ENCODE assay signal across 23 cellular contexts in genomic region chr12:89945123-89945522, GRCh38.
"Had no signal": no experiment of that assay in that cellular context is flagged by ENCODE, and none has a peak within 500 bp of the region (broad histone marks: within the 10 kb centered on the region; RNA-seq: fewer than 3 reads in every experiment).

No MANE protein-coding gene starts in this region.

- H3K36me3 Mint-ChIP-seq: activated naive CD4-positive, alpha-beta T cell treated with anti-CD3 and anti-CD28 coated beads, Interleukin-2, amount 50 U/mL, for 72 hours; WTC11 had no signal

- H3K27ac Mint-ChIP-seq: activated CD4-positive, alpha-beta T cell treated with anti-CD3 and anti-CD28 coated beads, Interleukin-2, amount 10 ng/mL, durations not matched to agents 24 days and 14 days; activated naive CD4-positive, alpha-beta T cell treated with anti-CD3 and anti-CD28 coated beads, Interleukin-2, amount 50 U/mL, for 72 hours; activated naive CD8-positive, alpha-beta T cell treated with anti-CD3 and anti-CD28 coated beads, Interleukin-2, amount 50 U/mL, for 24 hours; WTC11 had no signal

- H3K9me3 Mint-ChIP-seq: activated CD4-positive, alpha-beta T cell treated with anti-CD3 and anti-CD28 coated beads, Interleukin-2, amount 10 ng/mL, durations not matched to agents 24 days and 14 days; activated naive CD8-positive, alpha-beta T cell treated with anti-CD3 and anti-CD28 coated beads, Interleukin-2, amount 50 U/mL, for 24 hours; activated T-cell treated with anti-CD3 and anti-CD28 coated beads, Interleukin-2, amount 50 U/mL, for 4 hours; WTC11 had no signal

- H3K4me3 ChIP-seq: ascending aorta, body of pancreas had no signal

- ATAC-seq: activated naive CD4-positive, alpha-beta T cell treated with anti-CD3 and anti-CD28 coated beads, Interleukin-2, amount 50 U/mL, for 72 hours; activated naive CD8-positive, alpha-beta T cell treated with anti-CD3 and anti-CD28 coated beads, Interleukin-2, amount 50 U/mL, for 24 hours; activated T-cell treated with anti-CD3 and anti-CD28 coated beads, Interleukin-2, amount 50 U/mL, for 4 hours; body of pancreas; PC-3; WTC11 had no signal

- H3K9me3 ChIP-seq: ascending aorta, body of pancreas had no signal

- H3K27me3 Mint-ChIP-seq: activated CD4-positive, alpha-beta T cell treated with anti-CD3 and anti-CD28 coated beads, Interleukin-2, amount 10 ng/mL, durations not matched to agents 24 days and 14 days; activated naive CD8-positive, alpha-beta T cell treated with anti-CD3 and anti-CD28 coated beads, Interleukin-2, amount 50 U/mL, for 24 hours had no signal

- H3K36me3 ChIP-seq: ascending aorta had no signal

- H3K4me3 Mint-ChIP-seq: activated CD4-positive, alpha-beta T cell treated with anti-CD3 and anti-CD28 coated beads, Interleukin-2, amount 10 ng/mL, durations not matched to agents 24 days and 14 days; activated naive CD8-positive, alpha-beta T cell treated with anti-CD3 and anti-CD28 coated beads, Interleukin-2, amount 50 U/mL, for 24 hours; activated T-cell treated with anti-CD3 and anti-CD28 coated beads, Interleukin-2, amount 50 U/mL, for 4 hours; WTC11 had no signal

- H3K27ac ChIP-seq: ascending aorta, body of pancreas had no signal

- FAIRE-seq: RCC 7860 had no signal

- DNase-seq: activated CD4-positive, alpha-beta T cell treated with anti-CD3 and anti-CD28 coated beads for 1 hour; activated CD4-positive, alpha-beta T cell treated with anti-CD3 and anti-CD28 coated beads, Interleukin-2, amount 50 U/mL, for 48 hours; activated CD8-positive, alpha-beta memory T cell treated with anti-CD3 and anti-CD28 coated beads for 24 hours; activated effector memory CD4-positive, alpha-beta T cell treated with anti-CD3 and anti-CD28 coated beads, Interleukin-2, amount 50 U/mL, for 16 hours; activated naive CD4-positive, alpha-beta T cell treated with Interleukin-2 at 50 U/mL for 16 hours; activated naive CD8-positive, alpha-beta T cell treated with anti-CD3 and anti-CD28 coated beads, Interleukin-2, amount 50 U/mL, for 24 hours; activated T-cell treated with anti-CD3 and anti-CD28 coated beads, Interleukin-2, amount 50 U/mL, for 4 hours; amniotic stem cell; body of pancreas; Kasumi-1; KBM-7; NCI-H1105 treated with DMSO at 0.1 percent for 48 hours; NCI-H1436 treated with DMSO at 0.1 percent for 48 hours; NCI-H187; NCI-H2081; NCI-H524; PC-3; SHP77 had no signal

- H3K27me3 ChIP-seq: ascending aorta, body of pancreas had no signal
